10 cellular contexts compared by ENCODE assay signal in the genomic region with DNA sequence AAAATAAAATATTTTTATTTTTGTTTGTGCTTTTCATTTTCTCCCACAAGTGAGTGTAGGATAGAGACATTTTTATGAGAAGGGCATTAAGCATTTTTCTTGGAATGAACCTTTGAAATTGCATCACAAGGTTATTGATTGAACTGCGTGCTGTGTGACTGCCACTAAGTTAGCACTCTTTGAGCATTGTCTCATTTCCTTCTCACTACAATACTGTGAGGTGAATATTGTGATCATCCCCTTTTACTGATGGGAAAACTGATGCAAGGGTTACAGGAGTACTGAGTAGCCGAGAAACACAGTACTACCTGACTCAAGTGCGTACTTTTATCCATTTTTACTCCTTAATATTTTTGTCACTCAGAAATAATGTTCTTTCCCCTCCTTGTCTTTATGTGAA. TPM values are rescaled to one million over a fixed set of nuclear protein-coding genes. Genes with fewer than 3 reads are reported as not detected.
A peak's percentile ranks its signal among the peaks of the same experiment; 100 is the strongest.
DNase-seq lines count a peak whose midpoint lies in the region; ATAC-seq and TF ChIP-seq lines count a peak whose summit lies in the region.
"Had no signal": no experiment of that assay in that cellular context is flagged by ENCODE, and none has a peak within 500 bp of the region (broad histone marks: within the 10 kb centered on the region; RNA-seq: fewer than 3 reads in every experiment).

No MANE protein-coding gene starts in this region.

- peak overlapping the region; percentile 32 for H3K4me3 Mint-ChIP-seq in T-helper 1 cell treated with Interleukin-12 subunit alpha and Interleukin-12 subunit beta and Interleukin-4 antibody, amounts not matched to agents 30 μg/mL and 1 μg/mL, for 36 hours

- H3K4me1 ChIP-seq in lower lobe of right lung, result peaks cover 18% of the 10 kb centered on the region
- H3K4me1 ChIP-seq in thoracic aorta (ENCODE audit: control insufficient read depth in 1 of 2, low read depth in 2 of 2), result peaks cover 3 to 17% of the 10 kb centered on the region in 2 donors

- H3K9me3 Mint-ChIP-seq in T-helper 1 cell treated with Interleukin-12 subunit alpha and Interleukin-12 subunit beta and Interleukin-4 antibody, amounts not matched to agents 30 μg/mL and 1 μg/mL, for 36 hours, result no peaks in the 10 kb centered on the region
- H3K9me3 Mint-ChIP-seq in activated naive CD4-positive, alpha-beta T cell treated with anti-CD3 and anti-CD28 coated beads, Interleukin-2, amount 50 U/mL, for 72 hours, result no peaks in the 10 kb centered on the region
- H3K9me3 Mint-ChIP-seq: naive B cell had no signal

- intact Hi-C loops in lower lobe of right lung (cut with DNase I), result no loop called here

- TF ChIP-seq CTCF in brain microvascular endothelial cell (IDR thresholded peaks at IDR 0.05; ENCODE audit: low read depth, low read length, missing control alignments) (no peak), lower lobe of right lung (IDR thresholded peaks at IDR 0.05) (no peak), thoracic aorta (IDR thresholded peaks at IDR 0.05) (no peak)

- no peaks in the 10 kb centered on the region for H3K27me3 ChIP-seq in brain microvascular endothelial cell (replicated peaks)
- H3K27me3 ChIP-seq in lower lobe of right lung (ENCODE audit: low read depth), result no peaks in the 10 kb centered on the region
- no peaks in the 10 kb centered on the region for H3K27me3 ChIP-seq in thoracic aorta (replicated peaks; ENCODE audit: insufficient read depth)

- H3K4me3 ChIP-seq in brain microvascular endothelial cell (ENCODE audit: low read depth, low read length), result peak overlapping the region; percentile 30
- peak overlapping the region; percentile 74 for H3K4me3 ChIP-seq in lower lobe of right lung
- peak overlapping the region; percentile 95 for H3K4me3 ChIP-seq in thoracic aorta

- H3K36me3 Mint-ChIP-seq in T-helper 1 cell treated with Interleukin-12 subunit alpha and Interleukin-12 subunit beta and Interleukin-4 antibody, amounts not matched to agents 30 μg/mL and 1 μg/mL, for 36 hours (ENCODE audit: low read depth), result peaks cover 3% of the 10 kb centered on the region
- peaks cover 6 to 11% of the 10 kb centered on the region in 2 donors for H3K36me3 Mint-ChIP-seq in activated naive CD4-positive, alpha-beta T cell treated with anti-CD3 and anti-CD28 coated beads, Interleukin-2, amount 50 U/mL, for 72 hours
- H3K36me3 Mint-ChIP-seq: naive B cell had no signal

- H3K27ac ChIP-seq in brain microvascular endothelial cell, result no peak overlapping the region
- H3K27ac ChIP-seq in lower lobe of right lung, result peak overlapping the region; percentile 29
- H3K27ac ChIP-seq in thoracic aorta, result peak overlapping the region; percentile 92 to 98

- H3K4me1 Mint-ChIP-seq in T-helper 1 cell treated with Interleukin-12 subunit alpha and Interleukin-12 subunit beta and Interleukin-4 antibody, amounts not matched to agents 30 μg/mL and 1 μg/mL, for 36 hours (ENCODE audit: low read depth), result peaks cover 32% of the 10 kb centered on the region

- H3K27me3 Mint-ChIP-seq in T-helper 1 cell treated with Interleukin-12 subunit alpha and Interleukin-12 subunit beta and Interleukin-4 antibody, amounts not matched to agents 30 μg/mL and 1 μg/mL, for 36 hours (ENCODE audit: low read depth), result peaks cover 5% of the 10 kb centered on the region
- H3K27me3 Mint-ChIP-seq: naive B cell had no signal

- ATAC-seq in lower lobe of right lung, result no peak
- no peak for ATAC-seq in thoracic aorta (ENCODE audit: insufficient number of reproducible peaks, low FRiP score, low read depth)
- ATAC-seq in activated naive CD4-positive, alpha-beta T cell treated with anti-CD3 and anti-CD28 coated beads, Interleukin-2, amount 50 U/mL, for 72 hours, result no peak
- ATAC-seq in GM18870 (IDR thresholded peaks at IDR 0.05; ENCODE audit: unreplicated experiment), result no peak
- ATAC-seq in HG02840 (IDR thresholded peaks at IDR 0.05; ENCODE audit: low FRiP score, unreplicated experiment), result no peak

- no peak for DNase-seq in T-helper 1 cell
- DNase-seq in brain microvascular endothelial cell, result no peak
- DNase-seq in lower lobe of right lung, result no peak
- DNase-seq in thoracic aorta (ENCODE audit: low spot score), result no peak
- DNase-seq in activated naive CD4-positive, alpha-beta T cell treated with anti-CD3 and anti-CD28 coated beads, Interleukin-2, amount 50 U/mL, for 72 hours (ENCODE audit: low spot score in 2 of 2), result no peak
- DNase-seq: naive B cell, NCI-H1694 treated with DMSO at 0.1 percent for 48 hours had no signal

- H3K9me3 ChIP-seq in lower lobe of right lung (no peaks in the 10 kb centered on the region), thoracic aorta (no peaks in the 10 kb centered on the region)

- H3K36me3 ChIP-seq in brain microvascular endothelial cell (replicated peaks) (no peaks in the 10 kb centered on the region), lower lobe of right lung (no peaks in the 10 kb centered on the region), thoracic aorta (no peaks in the 10 kb centered on the region)

- H3K27ac Mint-ChIP-seq in T-helper 1 cell treated with Interleukin-12 subunit alpha and Interleukin-12 subunit beta and Interleukin-4 antibody, amounts not matched to agents 30 μg/mL and 1 μg/mL, for 36 hours, result no peak overlapping the region
- no peak overlapping the region for H3K27ac Mint-ChIP-seq in activated naive CD4-positive, alpha-beta T cell treated with anti-CD3 and anti-CD28 coated beads, Interleukin-2, amount 50 U/mL, for 72 hours

- in situ Hi-C loops in brain microvascular endothelial cell (cut with HindIII; ENCODE audit: low pct_ligation_motif_present, low sequenced_read_pairs), result no loop called here

RNA-seq across cellular contexts. Expression of a gene that starts 2.0 kb away (rescaled TPM):
- total RNA-seq in lower lobe of right lung, result 67.2 TPM
- 100 to 1,000 TPM in 1 of 2 donors, 10 to 100 TPM in 1; 99.2 to 119 TPM for total RNA-seq in thoracic aorta
- 10 to 100 TPM; 15.6 to 22.6 TPM for total RNA-seq in activated naive CD4-positive, alpha-beta T cell treated with anti-CD3 and anti-CD28 coated beads, Interleukin-2, amount 50 U/mL, for 72 hours

Comparison
In these comparisons a context has a peak if more than half of its experiments do, and no peak if none do; other contexts are left out.
1. H3K4me3 ChIP-seq: peak in every context shown above with its lines; median percentile 95 in thoracic aorta; 74 in lower lobe of right lung; 30 in brain microvascular endothelial cell.